15 cellular contexts compared by ENCODE assay signal in genomic region chr21:21085206-21085605, GRCh38.
DNase-seq lines count a peak whose midpoint lies in the region; ATAC-seq, FAIRE-seq and TF ChIP-seq lines count a peak whose summit lies in the region.
"Had no signal": no experiment of that assay in that cellular context is flagged by ENCODE, and none has a peak within 500 bp of the region (broad histone marks: within the 10 kb centered on the region; RNA-seq: fewer than 3 reads in every experiment).

No MANE protein-coding gene starts in this region.

- POLR2A ChIA-PET in K562 (lab: Yijun Ruan, JAX), result no interaction called here

- H3K9me3 ChIP-seq in K562 (replicated peaks; ENCODE audit: control insufficient read depth, insufficient read depth, low read depth, low read length), result no peaks in the 10 kb centered on the region
- H3K9me3 ChIP-seq: BLaER1 treated with 17β-estradiol and CSF1 and Interleukin-3, amounts not matched to agents 10 nM and 100 nM had no signal

- DNase-seq in DMS 273 (lab: John Stamatoyannopoulos, UW; ENCODE audit: unreplicated experiment) (peak; percentile 0), DMS 273 treated with DMSO at 0.1 percent for 48 hours (lab: John Stamatoyannopoulos, UW) (no peak), GM23338 (ENCODE audit: low spot score) (no peak), K562 (ENCODE audit: extremely low read depth in 1 of 4, low spot score in 3 of 4) (no peak), myocyte (ENCODE audit: low read depth) (peak; percentile 6), GF-D8 (lab: John Stamatoyannopoulos, UW) (no peak)
- no peak for DNase-seq in activated T-cell treated with anti-CD3 and anti-CD28 coated beads, Interleukin-2, amount 50 U/mL, for 24 hours
- DNase-seq: NCI-H1048, NCI-H2081 treated with DMSO at 0.1 percent for 48 hours, NCI-H345, SHP77 treated with DMSO at 0.1 percent for 48 hours had no signal

- H3K27me3 Mint-ChIP-seq in GM23338 (ENCODE audit: insufficient read depth, low read depth, poor library complexity), result no peaks in the 10 kb centered on the region
- no peaks in the 10 kb centered on the region for H3K27me3 Mint-ChIP-seq in activated T-cell treated with anti-CD3 and anti-CD28 coated beads, Interleukin-2, amount 50 U/mL, for 24 hours

- peaks cover 4% of the 10 kb centered on the region; the same call in 1 of the 3 replicates for H3K4me1 Mint-ChIP-seq in GM23338
- no peaks in the 10 kb centered on the region for H3K4me1 Mint-ChIP-seq in activated T-cell treated with anti-CD3 and anti-CD28 coated beads, Interleukin-2, amount 50 U/mL, for 24 hours (ENCODE audit: low read depth)

- no peaks in the 10 kb centered on the region for H3F3A ChIP-seq in GM23338 (replicated peaks; ENCODE audit: low read depth)

- FAIRE-seq in K562 (lab: Jason Lieb, UNC), result no peak
- FAIRE-seq: HepG2 had no signal

- H3K4me1 ChIP-seq in GM23338 (ENCODE audit: insufficient read depth) (no peaks in the 10 kb centered on the region), K562 (replicated peaks in 1 of 2; ENCODE audit: control insufficient read depth in 2 of 2, insufficient read depth in 2 of 2, low read length in 2 of 2) (no peaks in the 10 kb centered on the region)

- 6% methylated on average over 3 of the region's 3 CpGs for WGBS in K562 (ENCODE audit: insufficient coverage, low coverage, missing lambda C conversion rate)

- no peak for TF ChIP-seq RAD21 in K562 (CRISPR knock-in tag; conservative IDR thresholded peaks at IDR 0.05 in 1 of 2, IDR thresholded peaks at IDR 0.05 in 1 of 2)

- H3K27me3 ChIP-seq in GM23338 (ENCODE audit: insufficient read depth) (no peaks in the 10 kb centered on the region), K562 (ENCODE audit: control insufficient read depth in 2 of 2, insufficient read depth in 2 of 2, low read length in 2 of 2) (no peaks in the 10 kb centered on the region)
- H3K27me3 ChIP-seq: BLaER1 treated with 17β-estradiol and CSF1 and Interleukin-3, amounts not matched to agents 10 nM and 100 nM had no signal

- no peaks in the 10 kb centered on the region for H3K36me3 ChIP-seq in GM23338 (ENCODE audit: insufficient read depth)
- no peaks in the 10 kb centered on the region for H3K36me3 ChIP-seq in K562 (ENCODE audit: control insufficient read depth, insufficient read depth, low read length)
- H3K36me3 ChIP-seq: BLaER1 treated with 17β-estradiol and CSF1 and Interleukin-3, amounts not matched to agents 10 nM and 100 nM had no signal

- no peak overlapping the region for H3K27ac Mint-ChIP-seq in GM23338
- H3K27ac Mint-ChIP-seq in activated T-cell treated with anti-CD3 and anti-CD28 coated beads, Interleukin-2, amount 50 U/mL, for 24 hours, result no peak overlapping the region

- no peaks in the 10 kb centered on the region for H3K9me1 ChIP-seq in K562 (ENCODE audit: control insufficient read depth, insufficient read depth, low read length)

- ATAC-seq in GM23338 (no peak), K562 (no peak), HG03045 (IDR thresholded peaks at IDR 0.05; ENCODE audit: unreplicated experiment) (no peak)
- ATAC-seq: HepG2 had no signal

- H3K4me3 ChIP-seq in GM23338 (no peak overlapping the region), K562 (no peak overlapping the region)
- H3K4me3 ChIP-seq: BLaER1 treated with 17β-estradiol and CSF1 and Interleukin-3, amounts not matched to agents 10 nM and 100 nM had no signal

- intact Hi-C loops in K562 (cut with micrococcal nuclease), result no loop called here

- H4K20me1 ChIP-seq in GM23338 (replicated peaks; ENCODE audit: insufficient read depth) (no peaks in the 10 kb centered on the region), K562 (replicated peaks; ENCODE audit: control insufficient read depth, insufficient read depth, low read length) (no peaks in the 10 kb centered on the region)
- H4K20me1 ChIP-seq: BLaER1 treated with 17β-estradiol and CSF1 and Interleukin-3, amounts not matched to agents 10 nM and 100 nM had no signal

- no peak for TF ChIP-seq POLR2A in K562 (conservative IDR thresholded peaks at IDR 0.05)

- CTCF ChIA-PET in K562 (lab: Yijun Ruan, JAX; ENCODE audit: low intra/inter-chr PET ratio), result no interaction called here

- H3K4me2 ChIP-seq in GM23338 (no peak overlapping the region), K562 (ENCODE audit: insufficient read depth, low read length) (no peak overlapping the region)
- H3K4me2 ChIP-seq: BLaER1 treated with 17β-estradiol and CSF1 and Interleukin-3, amounts not matched to agents 10 nM and 100 nM had no signal

- H3K36me3 Mint-ChIP-seq in GM23338 (ENCODE audit: low read depth), result no peaks in the 10 kb centered on the region
- H3K36me3 Mint-ChIP-seq in activated T-cell treated with anti-CD3 and anti-CD28 coated beads, Interleukin-2, amount 50 U/mL, for 24 hours (ENCODE audit: low read depth), result no peaks in the 10 kb centered on the region

- H2AFZ ChIP-seq in GM23338 (peak overlapping the region; percentile 83; the same call in 1 of the 2 replicates), K562 (ENCODE audit: low read depth, low read length) (peak overlapping the region; percentile 27; the same call in 1 of the 2 replicates)

- no peaks in the 10 kb centered on the region for H3K79me2 ChIP-seq in GM23338 (replicated peaks; ENCODE audit: insufficient read depth)
- no peaks in the 10 kb centered on the region for H3K79me2 ChIP-seq in K562 (ENCODE audit: control insufficient read depth, insufficient read depth, low read length)

- TF ChIP-seq EP300 in K562 (IDR thresholded peaks at IDR 0.05; ENCODE audit: low read length), result no peak

- peaks cover 4% of the 10 kb centered on the region; the same call in 1 of the 2 replicates for H3K9me2 ChIP-seq in GM23338 (ENCODE audit: insufficient read depth)

- BruUV-seq in K562 (replicated peaks; lab: Mats Ljungman, UMichigan), result no TSS peak

- no peak for TF ChIP-seq CTCF in GM23338 (conservative IDR thresholded peaks at IDR 0.05; ENCODE audit: low read depth in 2 of 2)
- TF ChIP-seq CTCF in K562 (IDR thresholded peaks at IDR 0.05 in 2 of 3, conservative IDR thresholded peaks at IDR 0.05 in 1 of 3; ENCODE audit: insufficient read depth in 2 of 3, low read depth in 1 of 3, low read length in 3 of 3), result no peak

- H3K9me3 Mint-ChIP-seq in GM23338, result no peaks in the 10 kb centered on the region
- H3K9me3 Mint-ChIP-seq in activated T-cell treated with anti-CD3 and anti-CD28 coated beads, Interleukin-2, amount 50 U/mL, for 24 hours, result no peaks in the 10 kb centered on the region

- no peak overlapping the region; a peak in 1 of 4 replicates for H3K9ac ChIP-seq in K562 (ENCODE audit: insufficient read depth in 1 of 2, low read depth in 2 of 2, low read length in 2 of 2)
- H3K9ac ChIP-seq: BLaER1 treated with 17β-estradiol and CSF1 and Interleukin-3, amounts not matched to agents 10 nM and 100 nM had no signal

- in situ Hi-C loops in K562 (cut with MboI), result no loop called here

- no peak overlapping the region for H3K4me3 Mint-ChIP-seq in GM23338
- no peak overlapping the region for H3K4me3 Mint-ChIP-seq in activated T-cell treated with anti-CD3 and anti-CD28 coated beads, Interleukin-2, amount 50 U/mL, for 24 hours

- H3K27ac ChIP-seq in GM23338 (ENCODE audit: low read depth), result no peak overlapping the region
- no peak overlapping the region for H3K27ac ChIP-seq in K562 (ENCODE audit: extremely low read depth, low read depth, low read length)
- H3K27ac ChIP-seq: 22Rv1; BLaER1 treated with 17β-estradiol and CSF1 and Interleukin-3, amounts not matched to agents 10 nM and 100 nM had no signal

TF ChIP-seq in K562, 482 proteins besides CTCF, POLR2A, EP300 and RAD21:
- TF ChIP-seq RB1 (IDR thresholded peaks at IDR 0.05; ENCODE audit: low read depth) (no peak), EWSR1 (IDR thresholded peaks at IDR 0.05; ENCODE audit: borderline replicate concordance, low read depth, partially characterized antibody) (no peak), NFIC (IDR thresholded peaks at IDR 0.05) (0 out of 2 replicates have a peak, but pooled peaks have one; percentile 5)

Comparison
In these comparisons a context has a peak if more than half of its experiments do, and no peak if none do; other contexts are left out.
1. DNase-seq: peak in DMS 273 (single experiment) and myocyte (single experiment); none in DMS 273 treated with DMSO at 0.1 percent for 48 hours (single experiment), GM23338 (single experiment), K562 (0 of 4), GF-D8 (single experiment) and activated T-cell treated with anti-CD3 and anti-CD28 coated beads, Interleukin-2, amount 50 U/mL, for 24 hours (single experiment).